ENCODE assay signal across 29 cellular contexts in the genomic region with DNA sequence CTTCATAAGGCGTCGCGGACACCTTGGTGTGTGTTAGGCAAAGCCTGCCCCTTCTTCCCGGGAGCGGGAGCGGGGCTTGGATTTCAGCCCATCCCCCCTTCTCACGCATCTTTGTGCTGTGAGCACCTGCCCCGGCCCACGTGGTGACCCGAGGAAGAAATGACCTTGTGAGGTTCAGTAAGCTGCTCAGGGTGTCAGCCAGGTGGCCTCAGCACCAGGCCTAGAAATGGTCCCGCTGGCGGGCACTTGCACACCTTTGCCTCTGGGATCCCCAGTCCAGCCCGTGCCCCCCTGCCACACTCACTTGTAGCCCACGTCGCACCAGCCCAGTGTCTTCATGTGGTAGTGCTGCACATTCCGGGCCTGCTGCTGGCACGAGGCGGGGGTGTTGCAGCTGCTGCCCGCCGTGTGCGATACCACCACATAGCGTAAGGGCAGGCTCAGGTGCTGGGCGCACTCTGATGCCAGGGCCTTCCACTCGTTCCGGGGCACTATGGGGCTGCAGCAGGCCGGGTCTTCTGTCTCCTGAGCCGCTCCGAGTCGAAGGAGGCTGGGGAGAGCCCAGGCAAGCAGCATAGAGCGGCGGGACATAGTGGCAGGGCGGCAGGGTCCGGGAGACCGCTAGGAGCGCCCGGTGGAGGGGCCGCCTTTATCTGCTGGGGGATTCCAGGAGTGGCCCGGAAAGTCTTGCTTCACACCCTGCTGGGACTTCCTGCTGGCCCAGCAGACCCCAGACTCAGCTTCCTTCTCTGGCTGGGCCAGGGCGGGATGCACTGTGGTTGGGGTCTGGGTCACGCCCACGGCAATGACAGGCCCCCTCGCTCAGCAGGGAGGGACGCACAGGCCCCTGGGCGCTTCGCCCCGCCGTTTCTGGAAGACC. TPM values are rescaled to one million over a fixed set of nuclear protein-coding genes. Genes with fewer than 3 reads are reported as not detected.
DNase-seq lines count a peak whose midpoint lies in the region; ATAC-seq and TF ChIP-seq lines count a peak whose summit lies in the region.
"Had no signal": no experiment of that assay in that cellular context is flagged by ENCODE, and none has a peak within 500 bp of the region (broad histone marks: within the 10 kb centered on the region; RNA-seq: fewer than 3 reads in every experiment).

A gene with protein sequence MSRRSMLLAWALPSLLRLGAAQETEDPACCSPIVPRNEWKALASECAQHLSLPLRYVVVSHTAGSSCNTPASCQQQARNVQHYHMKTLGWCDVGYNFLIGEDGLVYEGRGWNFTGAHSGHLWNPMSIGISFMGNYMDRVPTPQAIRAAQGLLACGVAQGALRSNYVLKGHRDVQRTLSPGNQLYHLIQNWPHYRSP (minus strand): TSS at position 623 of the 880 bp plus-strand sequence. CDS start 32 bp downstream, at position 591.

- CTCF ChIA-PET in WTC11 (lab: Charles Lee): interaction anchor here (0.6 to 5.0 kb wide), 8 partner anchors 10 to 278 kb away, joined by 3 to 64 read pairs (median 3); a partner anchor contains a TSS
- CTCF ChIA-PET in naive thymus-derived CD4-positive, alpha-beta T cell (lab: Charles Lee): interaction anchor here (0.7 kb wide), 1 partner anchor 223 kb away, joined by 3 read pairs; no protein-coding TSS in a partner anchor

- H3K4me3 Mint-ChIP-seq in WTC11: no peak within 1 kb of the TSS
- no peak within 1 kb of the TSS for H3K4me3 Mint-ChIP-seq in naive thymus-derived CD4-positive, alpha-beta T cell
- H3K4me3 Mint-ChIP-seq: dendritic cell treated with granulocyte-macrophage colony-stimulating factor and Interleukin-4, amounts not matched to agents 40 ng/mL and 50 ng/mL, for 4 days; T-helper 2 cell treated with Interferon-gamma antibody and Interleukin-4, amounts not matched to agents 5 μg/mL and 100 μg/mL, for 36 hours had no signal

- H3K4me1 Mint-ChIP-seq in WTC11: peaks cover 16% of the 10 kb centered on the region
- peaks cover 12 to 21% (median 18%) of the 10 kb centered on the region in 7 donors for H3K4me1 Mint-ChIP-seq in naive thymus-derived CD4-positive, alpha-beta T cell

- H3K27ac ChIP-seq in naive thymus-derived CD4-positive, alpha-beta T cell (ENCODE audit: low read depth, low read length): no peak within 1 kb of the TSS
- H3K27ac ChIP-seq: 22Rv1, tibial artery had no signal

- H3K27me3 Mint-ChIP-seq in WTC11 (ENCODE audit: low read depth): no peaks in the 10 kb centered on the region; the same call in 1 of the 2 replicates
- peaks cover 11 to 31% (median 25%) of the 10 kb centered on the region in 5 donors for H3K27me3 Mint-ChIP-seq in naive thymus-derived CD4-positive, alpha-beta T cell

- DNase-seq in NCI-H146 (lab: John Stamatoyannopoulos, UW) (peak; percentile 27), NCI-H146 treated with DMSO at 0.1 percent for 48 hours (lab: John Stamatoyannopoulos, UW; ENCODE audit: unreplicated experiment) (no peak), WTC11 (ENCODE audit: low spot score) (peak; percentile 47), mesenteric fat pad (ENCODE audit: low spot score) (peak; percentile 88), NCI-H2107 treated with DMSO at 0.1 percent for 48 hours (lab: John Stamatoyannopoulos, UW; ENCODE audit: unreplicated experiment) (no peak), GF-D8 (lab: John Stamatoyannopoulos, UW) (no peak)
- DNase-seq in stimulated activated naive CD8-positive, alpha-beta T cell treated with anti-CD3 and anti-CD28 coated beads, Interleukin-15, Interleukin-2, amounts not matched to agents 100 U/mL and 50 U/mL, for 24 hours: no peak
- no peak for DNase-seq in naive thymus-derived CD4-positive, alpha-beta T cell
- DNase-seq: activated CD4-positive, alpha-beta T cell treated with anti-CD3 and anti-CD28 coated beads, Interleukin-2, amount 50 U/mL, for 48 hours; activated naive CD4-positive, alpha-beta T cell treated with Interleukin-2 at 50 U/mL for 16 hours; activated T-cell treated with anti-CD3 and anti-CD28 coated beads, Interleukin-2, amount 50 U/mL, for 1 hour; amniotic stem cell; heart right ventricle; MG63; NCI-H1694; NCI-H345; stimulated activated CD4-positive, alpha-beta T cell treated with anti-CD3 and anti-CD28 coated beads, Interleukin-2, amount 100 ng/mL, for 24 hours; stimulated activated naive CD4-positive, alpha-beta T cell treated with Interleukin-2 at 50 U/mL for 16 hours had no signal

- intact Hi-C loops in naive thymus-derived CD4-positive, alpha-beta T cell (cut with micrococcal nuclease): no loop called here

- peaks cover 0 to 8% of the 10 kb centered on the region in 2 donors for H3K4me1 ChIP-seq in naive thymus-derived CD4-positive, alpha-beta T cell (ENCODE audit: control insufficient read depth in 2 of 2, insufficient read depth in 2 of 2, low read length in 2 of 2)
- H3K4me1 ChIP-seq: tibial artery had no signal

- H3K27ac Mint-ChIP-seq in WTC11: peak within 1 kb of the TSS; percentile 68; the same call in 1 of the 2 replicates
- H3K27ac Mint-ChIP-seq in naive thymus-derived CD4-positive, alpha-beta T cell: no peak within 1 kb of the TSS
- H3K27ac Mint-ChIP-seq: dendritic cell treated with granulocyte-macrophage colony-stimulating factor and Interleukin-4, amounts not matched to agents 40 ng/mL and 50 ng/mL, for 4 days; T-helper 2 cell treated with Interferon-gamma antibody and Interleukin-4, amounts not matched to agents 5 μg/mL and 100 μg/mL, for 36 hours had no signal

- no peak within 1 kb of the TSS for H3K4me3 ChIP-seq in naive thymus-derived CD4-positive, alpha-beta T cell (ENCODE audit: low read length)
- H3K4me3 ChIP-seq: lung, MG63, tibial artery had no signal

- POLR2A ChIA-PET in WTC11 (lab: Charles Lee): no interaction called here
- POLR2A ChIA-PET in naive thymus-derived CD4-positive, alpha-beta T cell (lab: Charles Lee): interaction anchor here (1.1 kb wide), 1 partner anchor 28 kb away, joined by 3 read pairs; a partner anchor contains a TSS

- H3K9me3 ChIP-seq in naive thymus-derived CD4-positive, alpha-beta T cell (ENCODE audit: control insufficient read depth in 2 of 3, low read length in 3 of 3): no peaks in the 10 kb centered on the region
- H3K9me3 ChIP-seq: heart right ventricle, MG63, tibial artery had no signal

- TF ChIP-seq CTCF in WTC11 (IDR thresholded peaks at IDR 0.05): no peak

- peaks cover 12% of the 10 kb centered on the region for H3K36me3 Mint-ChIP-seq in WTC11
- H3K36me3 Mint-ChIP-seq in naive thymus-derived CD4-positive, alpha-beta T cell: peaks cover 0 to 5% (median 0%) of the 10 kb centered on the region in 5 donors

- no peaks in the 10 kb centered on the region for H3K36me3 ChIP-seq in naive thymus-derived CD4-positive, alpha-beta T cell (ENCODE audit: control insufficient read depth in 2 of 3, insufficient read depth in 3 of 3, low read length in 3 of 3)
- H3K36me3 ChIP-seq: tibial artery had no signal

- peak; percentile 17 for ATAC-seq in WTC11
- peak; percentile 19 for ATAC-seq in stimulated activated naive CD8-positive, alpha-beta T cell treated with anti-CD3 and anti-CD28 coated beads, Interleukin-15, Interleukin-2, amounts not matched to agents 100 U/mL and 50 U/mL, for 24 hours
- ATAC-seq in naive thymus-derived CD4-positive, alpha-beta T cell: no peak
- ATAC-seq: SK-N-SH treated with all-trans-retinoic acid at 6 μM for 48 hours had no signal

- peaks cover 12% of the 10 kb centered on the region for H3K9me3 Mint-ChIP-seq in WTC11
- peaks cover 0 to 10% (median 3%) of the 10 kb centered on the region in 11 donors for H3K9me3 Mint-ChIP-seq in naive thymus-derived CD4-positive, alpha-beta T cell
- H3K9me3 Mint-ChIP-seq: dendritic cell treated with granulocyte-macrophage colony-stimulating factor and Interleukin-4, amounts not matched to agents 40 ng/mL and 50 ng/mL, for 4 days had no signal

- H3K27me3 ChIP-seq in naive thymus-derived CD4-positive, alpha-beta T cell (ENCODE audit: control insufficient read depth in 2 of 2, insufficient read depth in 2 of 2, low read length in 2 of 2): no peaks in the 10 kb centered on the region
- H3K27me3 ChIP-seq: MG63 had no signal

TF ChIP-seq in WTC11, 78 proteins besides CTCF, POLR2A, EP300 and RAD21 (continues in another document):
- TF ChIP-seq TP53 (CRISPR knock-in tag; IDR thresholded peaks at IDR 0.05) (0 out of 2 replicates have a peak, but pooled peaks have one; percentile 17), SMAD4 (CRISPR knock-in tag; IDR thresholded peaks at IDR 0.05) (no peak), NFYB (CRISPR knock-in tag; conservative IDR thresholded peaks at IDR 0.05; ENCODE audit: low read depth) (no peak), NR1H2 (CRISPR knock-in tag; IDR thresholded peaks at IDR 0.05) (no peak), ATF1 (CRISPR knock-in tag; IDR thresholded peaks at IDR 0.05) (no peak), CBFB (CRISPR knock-in tag; IDR thresholded peaks at IDR 0.05; ENCODE audit: low read depth) (no peak), ESRRA (CRISPR knock-in tag; IDR thresholded peaks at IDR 0.05; ENCODE audit: borderline replicate concordance) (0 out of 2 replicates have a peak, but pooled peaks have one; percentile 21), ZNF232 (CRISPR knock-in tag; IDR thresholded peaks at IDR 0.05) (no peak), FOXP1 (CRISPR knock-in tag; IDR thresholded peaks at IDR 0.05; ENCODE audit: borderline replicate concordance) (peak; percentile 63)
- TF ChIP-seq, protein P1, sequence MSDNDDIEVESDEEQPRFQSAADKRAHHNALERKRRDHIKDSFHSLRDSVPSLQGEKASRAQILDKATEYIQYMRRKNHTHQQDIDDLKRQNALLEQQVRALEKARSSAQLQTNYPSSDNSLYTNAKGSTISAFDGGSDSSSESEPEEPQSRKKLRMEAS (CRISPR knock-in tag; IDR thresholded peaks at IDR 0.05): peak; percentile 77
- TF ChIP-seq, protein P2, sequence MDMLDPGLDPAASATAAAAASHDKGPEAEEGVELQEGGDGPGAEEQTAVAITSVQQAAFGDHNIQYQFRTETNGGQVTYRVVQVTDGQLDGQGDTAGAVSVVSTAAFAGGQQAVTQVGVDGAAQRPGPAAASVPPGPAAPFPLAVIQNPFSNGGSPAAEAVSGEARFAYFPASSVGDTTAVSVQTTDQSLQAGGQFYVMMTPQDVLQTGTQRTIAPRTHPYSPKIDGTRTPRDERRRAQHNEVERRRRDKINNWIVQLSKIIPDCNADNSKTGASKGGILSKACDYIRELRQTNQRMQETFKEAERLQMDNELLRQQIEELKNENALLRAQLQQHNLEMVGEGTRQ (CRISPR knock-in tag; IDR thresholded peaks at IDR 0.05): peak; percentile 31; the same call in 1 of the 2 replicates

RNA-seq across cellular contexts. Expression of the gene that starts here (rescaled TPM):
- not detected in 3 replicates for total RNA-seq in WTC11 (2021)
- 1.6 TPM for total RNA-seq in mesenteric fat pad
- total RNA-seq in naive thymus-derived CD4-positive, alpha-beta T cell: not detected
- not detected for polyA plus RNA-seq in naive thymus-derived CD4-positive, alpha-beta T cell
- total RNA-seq: bronchial epithelial cell, endothelial cell of umbilical vein, myocyte, osteocyte, RPMI7951 had no signal
- polyA plus RNA-seq: endothelial cell of umbilical vein had no signal

Comparison
In these comparisons a context has a peak if more than half of its experiments do, and no peak if none do; other contexts are left out.
1. DNase-seq: peak in NCI-H146 (single experiment) and mesenteric fat pad (single experiment); none in NCI-H146 treated with DMSO at 0.1 percent for 48 hours (single experiment), stimulated activated naive CD8-positive, alpha-beta T cell treated with anti-CD3 and anti-CD28 coated beads, Interleukin-15, Interleukin-2, amounts not matched to agents 100 U/mL and 50 U/mL, for 24 hours (single experiment), NCI-H2107 treated with DMSO at 0.1 percent for 48 hours (single experiment), GF-D8 (single experiment) and naive thymus-derived CD4-positive, alpha-beta T cell (0 of 9).
2. Peak in DNase-seq and ATAC-seq in WTC11; RNA of the gene not detected or under 1 TPM.